In the genomic region with DNA sequence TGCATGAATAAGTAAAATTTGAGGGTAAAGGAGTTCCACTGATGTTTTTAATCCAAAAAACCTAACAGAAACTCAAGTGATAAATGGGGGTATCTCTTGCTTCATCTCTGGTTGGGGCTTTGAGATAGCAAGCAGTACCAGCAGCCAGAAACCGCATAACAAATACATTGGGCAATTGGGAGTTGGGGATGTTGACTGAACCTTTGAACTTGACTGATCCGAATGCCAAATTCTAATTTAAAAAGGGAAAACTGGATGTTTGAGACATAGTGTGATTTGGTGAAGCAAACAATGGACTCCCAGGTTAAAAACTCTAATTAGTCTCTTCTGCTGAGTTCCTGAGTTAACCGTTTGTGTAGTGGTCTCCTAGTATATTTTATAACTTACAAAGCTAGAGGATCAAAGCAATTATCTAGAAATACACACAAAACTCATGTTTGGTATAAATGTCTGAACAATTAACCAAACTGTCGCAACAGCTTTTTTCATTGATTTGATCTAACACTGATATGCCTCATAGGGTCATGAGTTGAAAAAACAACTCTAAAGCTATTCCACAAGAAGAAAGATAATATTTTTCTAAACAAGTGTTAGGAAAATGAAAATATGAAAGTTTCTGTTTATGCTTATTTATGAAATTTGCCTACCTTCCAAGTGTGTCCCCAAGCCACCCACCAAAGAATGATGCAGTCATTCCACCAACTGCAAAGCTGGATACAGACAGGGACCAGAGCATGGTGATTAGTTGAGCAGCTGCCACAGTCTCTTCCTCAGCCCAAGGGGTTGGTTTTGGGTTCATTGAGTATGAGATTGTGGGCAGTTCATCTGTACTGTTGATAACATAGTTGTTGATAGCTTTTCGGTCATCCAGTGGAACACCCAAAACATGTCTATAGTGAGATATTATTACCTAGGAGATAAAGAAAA, we compare ENCODE assay signal across 1 cellular context.
TF ChIP-seq lines count a peak whose summit lies in the region.

No MANE protein-coding gene starts in this region.

TF ChIP-seq in HepG2, 621 proteins besides CTCF, POLR2A, EP300 and RAD21 (continued from another document):
- TF ChIP-seq, protein P1, sequence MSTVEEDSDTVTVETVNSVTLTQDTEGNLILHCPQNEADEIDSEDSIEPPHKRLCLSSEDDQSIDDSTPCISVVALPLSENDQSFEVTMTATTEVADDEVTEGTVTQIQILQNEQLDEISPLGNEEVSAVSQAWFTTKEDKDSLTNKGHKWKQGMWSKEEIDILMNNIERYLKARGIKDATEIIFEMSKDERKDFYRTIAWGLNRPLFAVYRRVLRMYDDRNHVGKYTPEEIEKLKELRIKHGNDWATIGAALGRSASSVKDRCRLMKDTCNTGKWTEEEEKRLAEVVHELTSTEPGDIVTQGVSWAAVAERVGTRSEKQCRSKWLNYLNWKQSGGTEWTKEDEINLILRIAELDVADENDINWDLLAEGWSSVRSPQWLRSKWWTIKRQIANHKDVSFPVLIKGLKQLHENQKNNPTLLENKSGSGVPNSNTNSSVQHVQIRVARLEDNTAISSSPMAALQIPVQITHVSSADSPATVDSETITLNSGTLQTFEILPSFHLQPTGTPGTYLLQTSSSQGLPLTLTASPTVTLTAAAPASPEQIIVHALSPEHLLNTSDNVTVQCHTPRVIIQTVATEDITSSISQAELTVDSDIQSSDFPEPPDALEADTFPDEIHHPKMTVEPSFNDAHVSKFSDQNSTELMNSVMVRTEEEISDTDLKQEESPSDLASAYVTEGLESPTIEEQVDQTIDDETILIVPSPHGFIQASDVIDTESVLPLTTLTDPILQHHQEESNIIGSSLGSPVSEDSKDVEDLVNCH (CRISPR knock-in tag; IDR thresholded peaks at IDR 0.05), result no peak
- TF ChIP-seq RFX5 (IDR thresholded peaks at IDR 0.05; ENCODE audit: low read depth, low read length) (no peak), DR1 (CRISPR knock-in tag; IDR thresholded peaks at IDR 0.05) (no peak), PLRG1 (conservative IDR thresholded peaks at IDR 0.05) (no peak), KDM2A (CRISPR knock-in tag; IDR thresholded peaks at IDR 0.05; ENCODE audit: borderline replicate concordance, low read depth) (no peak), ZFP62 (CRISPR knock-in tag; IDR thresholded peaks at IDR 0.05) (no peak), FOSL1 (CRISPR knock-in tag; IDR thresholded peaks at IDR 0.05; ENCODE audit: borderline replicate concordance) (peak; percentile 57; the same call in 1 of the 2 replicates), ZNF792 (CRISPR knock-in tag; IDR thresholded peaks at IDR 0.05) (peak; percentile 79), ZNF777 (CRISPR knock-in tag; IDR thresholded peaks at IDR 0.05) (no peak), HOXA9 (CRISPR knock-in tag; IDR thresholded peaks at IDR 0.05; ENCODE audit: borderline replicate concordance) (no peak), GFI1 (CRISPR knock-in tag; IDR thresholded peaks at IDR 0.05; ENCODE audit: borderline replicate concordance) (peak; percentile 88), ZNF30 (CRISPR knock-in tag; IDR thresholded peaks at IDR 0.05) (no peak)
- TF ChIP-seq, protein P2, sequence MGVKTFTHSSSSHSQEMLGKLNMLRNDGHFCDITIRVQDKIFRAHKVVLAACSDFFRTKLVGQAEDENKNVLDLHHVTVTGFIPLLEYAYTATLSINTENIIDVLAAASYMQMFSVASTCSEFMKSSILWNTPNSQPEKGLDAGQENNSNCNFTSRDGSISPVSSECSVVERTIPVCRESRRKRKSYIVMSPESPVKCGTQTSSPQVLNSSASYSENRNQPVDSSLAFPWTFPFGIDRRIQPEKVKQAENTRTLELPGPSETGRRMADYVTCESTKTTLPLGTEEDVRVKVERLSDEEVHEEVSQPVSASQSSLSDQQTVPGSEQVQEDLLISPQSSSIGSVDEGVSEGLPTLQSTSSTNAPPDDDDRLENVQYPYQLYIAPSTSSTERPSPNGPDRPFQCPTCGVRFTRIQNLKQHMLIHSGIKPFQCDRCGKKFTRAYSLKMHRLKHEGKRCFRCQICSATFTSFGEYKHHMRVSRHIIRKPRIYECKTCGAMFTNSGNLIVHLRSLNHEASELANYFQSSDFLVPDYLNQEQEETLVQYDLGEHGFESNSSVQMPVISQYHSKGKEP (CRISPR knock-in tag; IDR thresholded peaks at IDR 0.05), result no peak
- TF ChIP-seq, protein P3, sequence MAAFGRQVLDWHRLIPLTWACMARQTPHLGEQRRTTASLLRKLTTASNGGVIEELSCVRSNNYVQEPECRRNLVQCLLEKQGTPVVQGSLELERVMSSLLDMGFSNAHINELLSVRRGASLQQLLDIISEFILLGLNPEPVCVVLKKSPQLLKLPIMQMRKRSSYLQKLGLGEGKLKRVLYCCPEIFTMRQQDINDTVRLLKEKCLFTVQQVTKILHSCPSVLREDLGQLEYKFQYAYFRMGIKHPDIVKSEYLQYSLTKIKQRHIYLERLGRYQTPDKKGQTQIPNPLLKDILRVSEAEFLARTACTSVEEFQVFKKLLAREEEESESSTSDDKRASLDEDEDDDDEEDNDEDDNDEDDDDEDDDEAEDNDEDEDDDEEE (CRISPR knock-in tag; IDR thresholded peaks at IDR 0.05), result no peak
